Comparison of ENCODE assay signal across 10 cellular contexts in the genomic region with DNA sequence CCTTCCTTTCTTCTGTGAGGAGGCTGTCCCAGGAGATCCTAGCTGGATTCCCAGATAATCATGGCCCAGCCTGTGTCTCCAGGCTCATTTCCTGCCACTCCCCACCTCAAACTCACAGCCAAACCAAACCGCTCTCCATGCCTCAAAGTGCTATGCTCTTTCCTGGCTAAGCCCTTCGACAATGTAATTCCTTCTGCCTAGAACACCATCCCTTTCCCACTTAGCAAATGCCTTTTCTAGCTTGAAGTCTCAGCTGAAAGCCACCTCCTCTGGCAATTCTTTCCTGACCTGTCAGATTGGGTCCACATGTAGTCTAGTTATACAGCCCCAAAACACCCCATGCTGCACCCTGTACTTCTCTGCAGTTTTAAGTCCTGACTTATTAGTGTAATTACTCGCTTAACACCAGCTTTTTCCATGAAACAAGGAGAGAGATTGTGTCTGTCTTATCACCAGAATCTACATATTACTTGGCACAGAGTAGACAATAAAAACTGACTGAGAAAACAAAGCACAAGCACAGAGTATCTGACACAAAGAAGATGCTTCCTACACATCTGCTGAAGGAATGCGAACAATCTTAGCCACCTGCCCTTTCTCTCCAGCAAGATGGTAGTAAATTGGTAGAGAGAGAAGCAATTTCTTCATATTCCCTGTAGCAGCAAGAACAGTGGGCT. TPM values are rescaled to one million over a fixed set of nuclear protein-coding genes. Genes with fewer than 3 reads are reported as not detected.
DNase-seq lines count a peak whose midpoint lies in the region; ATAC-seq, FAIRE-seq and TF ChIP-seq lines count a peak whose summit lies in the region.
"Had no signal": no experiment of that assay in that cellular context is flagged by ENCODE, and none has a peak within 500 bp of the region (broad histone marks: within the 10 kb centered on the region; RNA-seq: fewer than 3 reads in every experiment).

No MANE protein-coding gene starts in this region.

- no peaks in the 10 kb centered on the region for H3K9me3 ChIP-seq in astrocyte (ENCODE audit: insufficient read depth, low read depth, low read length)

- no peak for DNase-seq in GM23338 (ENCODE audit: low spot score)
- DNase-seq in astrocyte (ENCODE audit: low read depth): peak; percentile 36
- peak; percentile 33 for DNase-seq in left cardiac atrium
- DNase-seq in renal cortical epithelial cell (ENCODE audit: low read depth): peak; percentile 59
- no peak for DNase-seq in head of caudate nucleus
- DNase-seq in anterior cingulate cortex (lab: John Stamatoyannopoulos, UW): no peak
- no peak for DNase-seq in NCI-H1436 treated with DMSO at 0.1 percent for 48 hours (lab: John Stamatoyannopoulos, UW)

- H3K4me2 ChIP-seq in GM23338 (peak overlapping the region; percentile 66), astrocyte (ENCODE audit: low read length) (peak overlapping the region; percentile 16)

- H3K4me3 Mint-ChIP-seq in GM23338: peak overlapping the region; percentile 3; the same call in 1 of the 3 replicates
- H3K4me3 Mint-ChIP-seq in astrocyte (ENCODE audit: unreplicated experiment): peak overlapping the region; percentile 11

- H2AFZ ChIP-seq in GM23338 (no peak overlapping the region), astrocyte (ENCODE audit: low read depth, low read length) (no peak overlapping the region)

- H3K4me1 Mint-ChIP-seq in GM23338: peaks cover 49% of the 10 kb centered on the region
- peaks cover 36% of the 10 kb centered on the region for H3K4me1 Mint-ChIP-seq in astrocyte (ENCODE audit: low read depth, unreplicated experiment)

- peaks cover 42% of the 10 kb centered on the region for H3K4me1 ChIP-seq in GM23338 (ENCODE audit: insufficient read depth)
- peaks cover 29% of the 10 kb centered on the region for H3K4me1 ChIP-seq in astrocyte (ENCODE audit: insufficient read depth, low read length)

- H3F3A ChIP-seq in GM23338 (replicated peaks; ENCODE audit: low read depth): no peaks in the 10 kb centered on the region; the same call in 1 of the 2 replicates

- no peak overlapping the region for H3K9ac ChIP-seq in astrocyte (ENCODE audit: low read length)

- H3K36me3 ChIP-seq in GM23338 (ENCODE audit: insufficient read depth) (no peaks in the 10 kb centered on the region), astrocyte (ENCODE audit: insufficient read depth, low read length) (no peaks in the 10 kb centered on the region)

- peaks cover 5% of the 10 kb centered on the region for H3K27me3 Mint-ChIP-seq in GM23338 (ENCODE audit: insufficient read depth, low read depth, poor library complexity)
- no peaks in the 10 kb centered on the region for H3K27me3 Mint-ChIP-seq in astrocyte (ENCODE audit: low read depth, unreplicated experiment)

- H3K27me3 ChIP-seq in GM23338 (ENCODE audit: insufficient read depth): no peaks in the 10 kb centered on the region
- no peaks in the 10 kb centered on the region for H3K27me3 ChIP-seq in astrocyte (ENCODE audit: insufficient read depth, low read length)

- H3K36me3 Mint-ChIP-seq in GM23338 (ENCODE audit: low read depth) (no peaks in the 10 kb centered on the region; the same call in 1 of the 3 replicates), astrocyte (ENCODE audit: low read depth, unreplicated experiment) (peaks cover 7% of the 10 kb centered on the region)

- H3K9me3 Mint-ChIP-seq in GM23338 (no peaks in the 10 kb centered on the region), astrocyte (ENCODE audit: unreplicated experiment) (no peaks in the 10 kb centered on the region)

- no peaks in the 10 kb centered on the region for H3K9me2 ChIP-seq in GM23338 (ENCODE audit: insufficient read depth)

- intact Hi-C loops in left cardiac atrium (cut with DNase I): no loop called here
- intact Hi-C loops in head of caudate nucleus (cut with DNase I): no loop called here

- H3K27ac Mint-ChIP-seq in GM23338: peak overlapping the region; percentile 33; the same call in 1 of the 2 replicates
- H3K27ac Mint-ChIP-seq in astrocyte (ENCODE audit: unreplicated experiment): peak overlapping the region; percentile 56

- ATAC-seq in GM23338 (peak; percentile 45), left cardiac atrium (peak in 1 of 2 donors; percentile 55), GM21737 (IDR thresholded peaks at IDR 0.05; ENCODE audit: unreplicated experiment) (no peak)

- H3K27ac ChIP-seq in GM23338 (ENCODE audit: low read depth) (peak overlapping the region; percentile 74), astrocyte (ENCODE audit: low read depth, low read length) (no peak overlapping the region)

- TF ChIP-seq CTCF in GM23338 (conservative IDR thresholded peaks at IDR 0.05; ENCODE audit: low read depth in 2 of 2) (no peak), astrocyte (IDR thresholded peaks at IDR 0.05; ENCODE audit: insufficient read depth, low read depth, low read length) (no peak)

- no peak for FAIRE-seq in astrocyte (lab: Jason Lieb, UNC)
- FAIRE-seq: endometrium, HTR-8/SVneo had no signal

- peaks cover 30% of the 10 kb centered on the region for H4K20me1 ChIP-seq in GM23338 (replicated peaks; ENCODE audit: insufficient read depth)
- H4K20me1 ChIP-seq in astrocyte (ENCODE audit: insufficient read depth, low read length): peaks cover 87% of the 10 kb centered on the region

- H3K79me2 ChIP-seq in GM23338 (replicated peaks; ENCODE audit: insufficient read depth): peaks cover 80% of the 10 kb centered on the region
- peaks cover 91% of the 10 kb centered on the region for H3K79me2 ChIP-seq in astrocyte (ENCODE audit: insufficient read depth, low read length)

- no peak overlapping the region; the same call in 1 of the 2 replicates for H3K4me3 ChIP-seq in GM23338
- no peak overlapping the region for H3K4me3 ChIP-seq in astrocyte (ENCODE audit: insufficient read depth, low read depth, low read length)

TF ChIP-seq in GM23338, 12 proteins besides CTCF, POLR2A, EP300 and RAD21 (continues in another document):
- TF ChIP-seq ZNF331 (CRISPR knock-in tag; IDR thresholded peaks at IDR 0.05; ENCODE audit: low read depth) (no peak), POLR2AphosphoS5 (IDR thresholded peaks at IDR 0.05; ENCODE audit: low read depth) (no peak), JUNB (IDR thresholded peaks at IDR 0.05; ENCODE audit: unreplicated experiment) (no peak), EZH2phosphoT487 (IDR thresholded peaks at IDR 0.05; ENCODE audit: unreplicated experiment) (no peak)

RNA-seq across cellular contexts. Expression of a gene that starts 5.4 kb away (rescaled TPM):
- total RNA-seq in GM23338 (2014; rRNA removed; shearing (Covaris generic)): 31.0 and 38.0 TPM in 2 replicates
- polyA plus RNA-seq in GM23338 (2016; fragmentation: Nextera tagmentation; extraction: Ambion mirVana): 9.9 and 11.0 TPM in 2 replicates
- total RNA-seq in astrocyte (51.7 and 52.8 TPM in 2 replicates), left cardiac atrium (10 to 100 TPM; 22.1 to 24.1 TPM), renal cortical epithelial cell (23.4 and 45.6 TPM in 2 replicates)

RNA-seq across cellular contexts. Expression of a gene that starts 44.4 kb away (rescaled TPM):
- 0.23 and 1.0 TPM in 2 replicates for total RNA-seq in GM23338 (2014; rRNA removed; shearing (Covaris generic))
- polyA plus RNA-seq in GM23338 (2016; fragmentation: Nextera tagmentation; extraction: Ambion mirVana): 0.21 and 0.26 TPM in 2 replicates
- not detected in 2 replicates for total RNA-seq in astrocyte
- total RNA-seq in left cardiac atrium: not detected
- total RNA-seq in renal cortical epithelial cell: 0.17 TPM in 1 of 2 replicates, not detected in the other

RNA-seq across cellular contexts. Expression of a gene that starts 46.7 kb away (rescaled TPM):
- total RNA-seq in GM23338 (2014; rRNA removed; shearing (Covaris generic)): 0.31 TPM in 1 of 2 replicates, not detected in the other
- polyA plus RNA-seq in GM23338 (2016; fragmentation: Nextera tagmentation; extraction: Ambion mirVana): not detected in 2 replicates
- total RNA-seq in astrocyte (not detected in 2 replicates), left cardiac atrium (not detected), renal cortical epithelial cell (under 0.01 TPM in 1 of 2 replicates, not detected in the other)

Comparison
In these comparisons a context has a peak if more than half of its experiments do, and no peak if none do; other contexts are left out.
1. DNase-seq: peak in astrocyte (single experiment), left cardiac atrium (single experiment) and renal cortical epithelial cell (single experiment); none in GM23338 (single experiment), head of caudate nucleus (0 of 42), anterior cingulate cortex (0 of 58) and NCI-H1436 treated with DMSO at 0.1 percent for 48 hours (single experiment).